1 cellular context compared by ENCODE assay signal in genomic region chr4:10747186-10747585, GRCh38.
TF ChIP-seq lines count a peak whose summit lies in the region.

No MANE protein-coding gene starts in this region.

TF ChIP-seq in GM12878, 131 proteins besides CTCF, POLR2A, EP300 and RAD21 (continued from another document and continues in another):
- TF ChIP-seq, protein P1, sequence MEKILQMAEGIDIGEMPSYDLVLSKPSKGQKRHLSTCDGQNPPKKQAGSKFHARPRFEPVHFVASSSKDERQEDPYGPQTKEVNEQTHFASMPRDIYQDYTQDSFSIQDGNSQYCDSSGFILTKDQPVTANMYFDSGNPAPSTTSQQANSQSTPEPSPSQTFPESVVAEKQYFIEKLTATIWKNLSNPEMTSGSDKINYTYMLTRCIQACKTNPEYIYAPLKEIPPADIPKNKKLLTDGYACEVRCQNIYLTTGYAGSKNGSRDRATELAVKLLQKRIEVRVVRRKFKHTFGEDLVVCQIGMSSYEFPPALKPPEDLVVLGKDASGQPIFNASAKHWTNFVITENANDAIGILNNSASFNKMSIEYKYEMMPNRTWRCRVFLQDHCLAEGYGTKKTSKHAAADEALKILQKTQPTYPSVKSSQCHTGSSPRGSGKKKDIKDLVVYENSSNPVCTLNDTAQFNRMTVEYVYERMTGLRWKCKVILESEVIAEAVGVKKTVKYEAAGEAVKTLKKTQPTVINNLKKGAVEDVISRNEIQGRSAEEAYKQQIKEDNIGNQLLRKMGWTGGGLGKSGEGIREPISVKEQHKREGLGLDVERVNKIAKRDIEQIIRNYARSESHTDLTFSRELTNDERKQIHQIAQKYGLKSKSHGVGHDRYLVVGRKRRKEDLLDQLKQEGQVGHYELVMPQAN (conservative IDR thresholded peaks at IDR 0.05) = no peak
- no peak for TF ChIP-seq CHD4 (IDR thresholded peaks at IDR 0.05)
- no peak for TF ChIP-seq MAX (IDR thresholded peaks at IDR 0.05; ENCODE audit: low read depth, low read length)
- TF ChIP-seq YBX1 (IDR thresholded peaks at IDR 0.05) = no peak
- TF ChIP-seq DPF2 (IDR thresholded peaks at IDR 0.05) = peak; percentile 70; the same call in 1 of the 2 replicates
- TF ChIP-seq KAT2A (conservative IDR thresholded peaks at IDR 0.05; ENCODE audit: control insufficient read depth, low read depth, low read length) = no peak
- TF ChIP-seq HSF1 (IDR thresholded peaks at IDR 0.05; ENCODE audit: low read depth, low read length) = no peak
- peak; percentile 27; the same call in 1 of the 2 replicates for TF ChIP-seq YY1 (IDR thresholded peaks at IDR 0.05; ENCODE audit: low read depth, low read length)
- TF ChIP-seq ASH2L (IDR thresholded peaks at IDR 0.05; ENCODE audit: borderline replicate concordance, low read depth) = no peak
- 0 out of 2 replicates have a peak, but pooled peaks have one; percentile 47 for TF ChIP-seq TCF12 (IDR thresholded peaks at IDR 0.05; ENCODE audit: low read depth, low read length)
- no peak for TF ChIP-seq ZNF274 (IDR thresholded peaks at IDR 0.05; ENCODE audit: insufficient read depth, insufficient read length)
- TF ChIP-seq FOXM1 (IDR thresholded peaks at IDR 0.05; ENCODE audit: low read depth, low read length) = 0 out of 2 replicates have a peak, but pooled peaks have one; percentile 32
- TF ChIP-seq BCL11A (IDR thresholded peaks at IDR 0.05; ENCODE audit: low read depth, low read length) = 0 out of 2 replicates have a peak, but pooled peaks have one; percentile 46
- no peak for TF ChIP-seq CHD1 (IDR thresholded peaks at IDR 0.05; ENCODE audit: low read depth, low read length)
- no peak for TF ChIP-seq CBX5 (IDR thresholded peaks at IDR 0.05; ENCODE audit: low read depth)
- TF ChIP-seq IRF4 (IDR thresholded peaks at IDR 0.05; ENCODE audit: low read depth, low read length) = no peak
- TF ChIP-seq PML (IDR thresholded peaks at IDR 0.05; ENCODE audit: low read length) = no peak
- TF ChIP-seq ZNF384 (IDR thresholded peaks at IDR 0.05; ENCODE audit: borderline replicate concordance, low read depth, low read length) = no peak
- TF ChIP-seq BACH1 (IDR thresholded peaks at IDR 0.05; ENCODE audit: borderline replicate concordance) = no peak
- TF ChIP-seq USF1 (IDR thresholded peaks at IDR 0.05; ENCODE audit: borderline replicate concordance, extremely low read length, insufficient read depth, low read depth, low read length) = no peak
- TF ChIP-seq HCFC1 (IDR thresholded peaks at IDR 0.05; ENCODE audit: low read length) = no peak
- TF ChIP-seq MTA3 (IDR thresholded peaks at IDR 0.05; ENCODE audit: borderline replicate concordance, low read length) = no peak
- TF ChIP-seq ZZZ3 (IDR thresholded peaks at IDR 0.05; ENCODE audit: control insufficient read depth, insufficient read length, low read depth) = no peak
- no peak for TF ChIP-seq ZBTB4 (CRISPR knock-in tag; IDR thresholded peaks at IDR 0.05)
- TF ChIP-seq TAF1 (IDR thresholded peaks at IDR 0.05; ENCODE audit: borderline replicate concordance, low read depth, low read length) = no peak
- TF ChIP-seq HDAC6 (IDR thresholded peaks at IDR 0.05; ENCODE audit: unreplicated experiment) = no peak
- no peak for TF ChIP-seq MLLT1 (IDR thresholded peaks at IDR 0.05)
- TF ChIP-seq SMC3 (IDR thresholded peaks at IDR 0.05; ENCODE audit: borderline replicate concordance, low read length) = no peak; the same call in 1 of the 2 replicates
- no peak for TF ChIP-seq TCF3 (IDR thresholded peaks at IDR 0.05; ENCODE audit: borderline replicate concordance, insufficient read depth, low read depth, low read length)
- no peak for TF ChIP-seq SP1 (IDR thresholded peaks at IDR 0.05; ENCODE audit: low read depth, low read length)
- peak; percentile 56 for TF ChIP-seq CUX1 (IDR thresholded peaks at IDR 0.05; ENCODE audit: insufficient replicate concordance, low read depth, low read length)
- no peak for TF ChIP-seq TARDBP (IDR thresholded peaks at IDR 0.05; ENCODE audit: borderline replicate concordance)
- TF ChIP-seq ATF7 (IDR thresholded peaks at IDR 0.05; ENCODE audit: low read depth) = no peak; the same call in 1 of the 2 replicates
- TF ChIP-seq PRDM15 (CRISPR knock-in tag; IDR thresholded peaks at IDR 0.05) = no peak
- TF ChIP-seq ZSCAN29 (IDR thresholded peaks at IDR 0.05) = no peak
- TF ChIP-seq, protein P2, sequence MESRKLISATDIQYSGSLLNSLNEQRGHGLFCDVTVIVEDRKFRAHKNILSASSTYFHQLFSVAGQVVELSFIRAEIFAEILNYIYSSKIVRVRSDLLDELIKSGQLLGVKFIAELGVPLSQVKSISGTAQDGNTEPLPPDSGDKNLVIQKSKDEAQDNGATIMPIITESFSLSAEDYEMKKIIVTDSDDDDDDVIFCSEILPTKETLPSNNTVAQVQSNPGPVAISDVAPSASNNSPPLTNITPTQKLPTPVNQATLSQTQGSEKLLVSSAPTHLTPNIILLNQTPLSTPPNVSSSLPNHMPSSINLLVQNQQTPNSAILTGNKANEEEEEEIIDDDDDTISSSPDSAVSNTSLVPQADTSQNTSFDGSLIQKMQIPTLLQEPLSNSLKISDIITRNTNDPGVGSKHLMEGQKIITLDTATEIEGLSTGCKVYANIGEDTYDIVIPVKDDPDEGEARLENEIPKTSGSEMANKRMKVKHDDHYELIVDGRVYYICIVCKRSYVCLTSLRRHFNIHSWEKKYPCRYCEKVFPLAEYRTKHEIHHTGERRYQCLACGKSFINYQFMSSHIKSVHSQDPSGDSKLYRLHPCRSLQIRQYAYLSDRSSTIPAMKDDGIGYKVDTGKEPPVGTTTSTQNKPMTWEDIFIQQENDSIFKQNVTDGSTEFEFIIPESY (IDR thresholded peaks at IDR 0.05) = no peak
- no peak for TF ChIP-seq NFXL1 (IDR thresholded peaks at IDR 0.05; ENCODE audit: borderline replicate concordance)
- TF ChIP-seq CBFB (IDR thresholded peaks at IDR 0.05; ENCODE audit: low read depth) = no peak
- TF ChIP-seq SIN3A (IDR thresholded peaks at IDR 0.05; ENCODE audit: low read depth, low read length) = no peak
- TF ChIP-seq SREBF2 (IDR thresholded peaks at IDR 0.05; ENCODE audit: low read length) = no peak
